ENCODE assay signal across 1 cellular context in the genomic region with DNA sequence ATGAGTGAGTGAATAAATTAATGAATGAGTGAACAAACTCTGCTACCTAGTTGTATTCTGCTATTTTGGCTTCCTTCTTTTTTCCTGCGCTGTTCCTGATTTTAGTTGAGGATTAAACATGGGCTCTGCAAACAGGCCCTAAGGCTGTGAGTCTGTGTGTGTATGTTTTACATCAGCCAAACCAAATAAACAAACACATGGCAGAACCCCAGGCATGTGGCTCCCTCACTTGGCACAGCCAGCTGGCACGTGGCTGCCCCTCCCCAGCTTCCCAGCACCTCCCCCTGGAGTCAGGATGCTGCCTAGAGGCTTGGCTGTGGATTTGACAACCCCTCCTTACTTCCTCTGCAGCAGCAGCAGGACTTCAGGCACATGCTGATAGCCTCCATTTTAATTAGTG.
TF ChIP-seq lines count a peak whose summit lies in the region.

No MANE protein-coding gene starts in this region.

TF ChIP-seq in A549, 52 proteins besides CTCF, POLR2A, EP300 and RAD21 (continued from another document):
- TF ChIP-seq HEYL (CRISPR knock-in tag; IDR thresholded peaks at IDR 0.05) (no peak), ZC3H11A (IDR thresholded peaks at IDR 0.05) (no peak), CBX2 (IDR thresholded peaks at IDR 0.05; ENCODE audit: borderline replicate concordance, low read depth) (no peak), ZNF302 (CRISPR knock-in tag; IDR thresholded peaks at IDR 0.05) (no peak), FOXS1 (CRISPR knock-in tag; IDR thresholded peaks at IDR 0.05) (no peak), ESRRA (IDR thresholded peaks at IDR 0.05; ENCODE audit: borderline replicate concordance, low read length) (no peak), ZFP36 (IDR thresholded peaks at IDR 0.05; ENCODE audit: borderline replicate concordance, partially characterized antibody) (no peak), TFCP2L1 (CRISPR knock-in tag; IDR thresholded peaks at IDR 0.05) (no peak)
TF ChIP-seq in A549: peak in this region for 0.
